8 cellular contexts compared by ENCODE assay signal in the genomic region with DNA sequence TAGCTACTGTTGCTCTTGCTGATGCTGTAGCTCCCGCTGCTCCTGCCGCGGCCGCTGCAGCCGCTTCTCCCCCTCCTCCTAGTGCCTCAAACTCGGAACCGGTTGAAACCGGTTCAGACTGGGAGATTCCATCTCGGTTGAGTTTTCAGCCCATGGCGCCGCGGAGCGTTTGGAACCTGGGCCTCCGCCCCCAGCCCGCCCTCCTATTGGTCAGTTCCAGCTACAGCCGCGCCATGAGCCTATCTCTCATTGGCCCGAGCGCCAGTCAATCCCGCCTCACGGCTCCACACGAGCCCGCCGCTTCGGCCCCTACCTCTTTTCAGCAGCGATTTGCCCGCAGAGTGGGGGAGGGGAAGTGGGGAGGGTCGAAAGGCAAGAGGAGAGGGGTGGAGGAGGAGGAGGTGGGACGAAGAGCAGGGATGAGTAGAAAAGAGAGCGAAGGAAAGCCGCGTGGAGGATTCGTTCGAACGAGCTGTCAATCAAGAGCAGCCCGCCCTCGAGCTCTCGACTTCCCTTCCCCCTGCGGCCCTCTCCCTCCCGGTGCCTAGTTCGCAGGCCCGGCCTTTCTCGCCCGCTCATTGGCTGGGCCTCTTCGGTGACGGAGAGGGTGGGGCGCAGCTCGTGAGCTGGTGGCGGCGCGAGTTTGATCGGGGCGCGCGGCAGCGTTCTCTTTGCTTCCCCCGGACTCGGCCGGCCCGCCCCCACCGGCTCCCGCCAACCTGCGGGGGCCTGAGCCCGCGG. TPM values are rescaled to one million over a fixed set of nuclear protein-coding genes. Genes with fewer than 3 reads are reported as not detected.
A peak's percentile ranks its signal among the peaks of the same experiment; 100 is the strongest.
DNase-seq lines count a peak whose midpoint lies in the region; ATAC-seq and TF ChIP-seq lines count a peak whose summit lies in the region.

A gene with protein sequence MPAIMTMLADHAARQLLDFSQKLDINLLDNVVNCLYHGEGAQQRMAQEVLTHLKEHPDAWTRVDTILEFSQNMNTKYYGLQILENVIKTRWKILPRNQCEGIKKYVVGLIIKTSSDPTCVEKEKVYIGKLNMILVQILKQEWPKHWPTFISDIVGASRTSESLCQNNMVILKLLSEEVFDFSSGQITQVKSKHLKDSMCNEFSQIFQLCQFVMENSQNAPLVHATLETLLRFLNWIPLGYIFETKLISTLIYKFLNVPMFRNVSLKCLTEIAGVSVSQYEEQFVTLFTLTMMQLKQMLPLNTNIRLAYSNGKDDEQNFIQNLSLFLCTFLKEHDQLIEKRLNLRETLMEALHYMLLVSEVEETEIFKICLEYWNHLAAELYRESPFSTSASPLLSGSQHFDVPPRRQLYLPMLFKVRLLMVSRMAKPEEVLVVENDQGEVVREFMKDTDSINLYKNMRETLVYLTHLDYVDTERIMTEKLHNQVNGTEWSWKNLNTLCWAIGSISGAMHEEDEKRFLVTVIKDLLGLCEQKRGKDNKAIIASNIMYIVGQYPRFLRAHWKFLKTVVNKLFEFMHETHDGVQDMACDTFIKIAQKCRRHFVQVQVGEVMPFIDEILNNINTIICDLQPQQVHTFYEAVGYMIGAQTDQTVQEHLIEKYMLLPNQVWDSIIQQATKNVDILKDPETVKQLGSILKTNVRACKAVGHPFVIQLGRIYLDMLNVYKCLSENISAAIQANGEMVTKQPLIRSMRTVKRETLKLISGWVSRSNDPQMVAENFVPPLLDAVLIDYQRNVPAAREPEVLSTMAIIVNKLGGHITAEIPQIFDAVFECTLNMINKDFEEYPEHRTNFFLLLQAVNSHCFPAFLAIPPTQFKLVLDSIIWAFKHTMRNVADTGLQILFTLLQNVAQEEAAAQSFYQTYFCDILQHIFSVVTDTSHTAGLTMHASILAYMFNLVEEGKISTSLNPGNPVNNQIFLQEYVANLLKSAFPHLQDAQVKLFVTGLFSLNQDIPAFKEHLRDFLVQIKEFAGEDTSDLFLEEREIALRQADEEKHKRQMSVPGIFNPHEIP (N-terminal part only) (minus strand): TSS at position 178 of the 741 bp plus-strand sequence. CDS start 4,459 bp downstream, outside the sequence.

- peak; percentile 74 for ATAC-seq in GM19372 (IDR thresholded peaks at IDR 0.05; ENCODE audit: low read depth, unreplicated experiment)
- ATAC-seq in HG03558 (IDR thresholded peaks at IDR 0.05; ENCODE audit: extremely low read depth, unreplicated experiment), result peak; percentile 67
- peak; percentile 90 for ATAC-seq in left lung

- intact Hi-C loops in dendritic cell treated with granulocyte-macrophage colony-stimulating factor and Interleukin-4, amounts not matched to agents 40 ng/mL and 50 ng/mL, for 4 days (cut with micrococcal nuclease), result loop anchor here (1.0 to 10.0 kb wide), 7 partner anchors 66 to 369 kb away; partner anchors contain the start of genes CCT4, COMMD1, FAM161A and USP34
- intact Hi-C loops in left lung (cut with DNase I), result no loop called here

- H3K27ac ChIP-seq in left lung, result peak within 1 kb of the TSS; percentile 94 to 98

- H3K27me3 ChIP-seq in left lung, result no peaks in the 10 kb centered on the region

- H3K36me3 ChIP-seq in left lung, result no peaks in the 10 kb centered on the region

- DNase-seq in C1 segment of cervical spinal cord (lab: John Stamatoyannopoulos, UW) (peak; percentile 91 to 100 (median 100)), NCI-H748 treated with DMSO at 0.1 percent for 48 hours (lab: John Stamatoyannopoulos, UW) (peak; percentile 95), left lung (peak; percentile 99 to 100)
- DNase-seq in activated CD4-positive, alpha-beta T cell treated with anti-CD3 and anti-CD28 coated beads, Interleukin-2, amount 50 U/mL, for 24 hours (ENCODE audit: low read depth in 1 of 2, low spot score in 1 of 2), result peak; percentile 97 to 99
- DNase-seq in stimulated activated CD4-positive, alpha-beta T cell treated with anti-CD3 and anti-CD28 coated beads, Interleukin-2, amount 100 ng/mL, for 48 hours, result peak; percentile 98 to 99

- no peaks in the 10 kb centered on the region for H3K9me3 ChIP-seq in left lung

- peaks cover 33% of the 10 kb centered on the region for H3K4me1 Mint-ChIP-seq in dendritic cell treated with granulocyte-macrophage colony-stimulating factor and Interleukin-4, amounts not matched to agents 40 ng/mL and 50 ng/mL, for 4 days (ENCODE audit: low read depth)

- H3K4me1 ChIP-seq in left lung, result peaks cover 19 to 38% of the 10 kb centered on the region in 2 donors

- H3K36me3 Mint-ChIP-seq in dendritic cell treated with granulocyte-macrophage colony-stimulating factor and Interleukin-4, amounts not matched to agents 40 ng/mL and 50 ng/mL, for 4 days (ENCODE audit: low read depth), result peaks cover 30% of the 10 kb centered on the region

- peak within 1 kb of the TSS; percentile 98 for H3K27ac Mint-ChIP-seq in dendritic cell treated with granulocyte-macrophage colony-stimulating factor and Interleukin-4, amounts not matched to agents 40 ng/mL and 50 ng/mL, for 4 days

- no peak for TF ChIP-seq CTCF in left lung (IDR thresholded peaks at IDR 0.05)

- H3K4me3 Mint-ChIP-seq in dendritic cell treated with granulocyte-macrophage colony-stimulating factor and Interleukin-4, amounts not matched to agents 40 ng/mL and 50 ng/mL, for 4 days, result peak within 1 kb of the TSS; percentile 98

- peak within 1 kb of the TSS; percentile 51 to 79 for H3K4me3 ChIP-seq in left lung

- H3K9me3 Mint-ChIP-seq in dendritic cell treated with granulocyte-macrophage colony-stimulating factor and Interleukin-4, amounts not matched to agents 40 ng/mL and 50 ng/mL, for 4 days, result no peaks in the 10 kb centered on the region

- no peaks in the 10 kb centered on the region for H3K27me3 Mint-ChIP-seq in dendritic cell treated with granulocyte-macrophage colony-stimulating factor and Interleukin-4, amounts not matched to agents 40 ng/mL and 50 ng/mL, for 4 days

RNA-seq across cellular contexts. Expression of the gene that starts here (rescaled TPM):
- 100 to 1,000 TPM; 139 to 146 TPM for total RNA-seq in left lung

Comparison
In these comparisons a context has a peak if more than half of its experiments do, and no peak if none do; other contexts are left out.
1. Peak in every context shown above with its lines: DNase-seq, ATAC-seq, H3K4me3 ChIP-seq and H3K27ac ChIP-seq.